In the genomic region with DNA sequence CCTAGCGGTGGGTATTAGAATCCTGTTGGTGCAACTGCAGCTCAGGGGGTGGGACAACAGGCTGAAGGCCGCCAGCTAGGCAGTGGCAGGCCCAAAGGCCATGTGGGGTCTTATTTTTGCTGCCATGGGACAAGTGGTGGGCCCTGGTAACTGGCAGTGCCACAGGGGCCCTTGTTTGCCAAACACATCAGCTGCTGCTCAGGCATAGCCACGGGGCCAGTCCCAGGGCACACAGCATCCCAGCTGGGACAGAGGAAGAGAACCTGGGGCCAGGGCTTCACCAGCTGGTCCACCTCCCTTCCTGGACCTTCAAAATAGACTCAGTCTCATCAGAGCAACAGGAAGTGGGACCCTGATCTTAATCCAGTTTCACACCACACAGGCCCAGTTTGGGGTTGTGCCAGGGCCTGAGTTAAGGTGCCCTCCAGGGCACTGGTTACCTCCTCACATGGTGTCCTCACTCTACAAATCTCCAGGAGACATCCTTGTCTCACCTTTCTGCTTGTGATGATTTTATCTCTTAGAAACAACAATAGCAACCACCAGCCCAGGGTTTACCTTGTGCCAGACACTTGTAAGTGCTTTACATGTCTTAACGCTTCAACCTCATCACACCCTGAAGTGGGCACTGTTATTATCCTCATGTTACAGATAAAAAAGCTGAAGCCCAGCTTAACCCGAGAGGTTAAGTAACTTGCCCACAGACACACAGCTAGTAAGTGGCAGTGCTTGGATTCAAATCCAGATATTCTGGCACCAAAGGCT, we compare ENCODE assay signal across 16 cellular contexts.
"Had no signal": no experiment of that assay in that cellular context is flagged by ENCODE, and none has a peak within 500 bp of the region (broad histone marks: within the 10 kb centered on the region; RNA-seq: fewer than 3 reads in every experiment).

No MANE protein-coding gene starts in this region.

- H3K4me1 Mint-ChIP-seq: brain, mesothelial cell of epicardium had no signal

- H3K4me1 ChIP-seq: upper lobe of left lung had no signal

- ATAC-seq: activated CD4-positive, CD25-positive, alpha-beta regulatory T cell treated with anti-CD3 and anti-CD28 coated beads, Interleukin-2, amount 50 U/mL, for 24 hours; stimulated activated naive B cell treated with anti-CD40 and anti-IgM and Interleukin-4, amounts not matched to agents 10 μg/mL and 1 μg/mL and 100 μg/mL, for 72 hours had no signal

- H3K36me3 Mint-ChIP-seq: activated naive CD8-positive, alpha-beta T cell treated with anti-CD3 and anti-CD28 coated beads, Interleukin-2, amount 10 ng/mL, durations not matched to agents 7 days and 5 days; brain; mesothelial cell of epicardium; stimulated activated naive B cell treated with anti-CD40 and anti-IgM and Interleukin-4, amounts not matched to agents 10 μg/mL and 1 μg/mL and 100 μg/mL, for 72 hours had no signal

- H3K27ac Mint-ChIP-seq: activated naive CD8-positive, alpha-beta T cell treated with anti-CD3 and anti-CD28 coated beads, Interleukin-2, amount 10 ng/mL, durations not matched to agents 7 days and 5 days; brain; mesothelial cell of epicardium; stimulated activated naive B cell treated with anti-CD40 and anti-IgM and Interleukin-4, amounts not matched to agents 10 μg/mL and 1 μg/mL and 100 μg/mL, for 72 hours; T-helper 2 cell treated with Interferon-gamma antibody and Interleukin-4, amounts not matched to agents 5 μg/mL and 100 μg/mL, for 36 hours had no signal

- H3K36me3 ChIP-seq: upper lobe of left lung had no signal

- H3K4me3 Mint-ChIP-seq: activated naive CD8-positive, alpha-beta T cell treated with anti-CD3 and anti-CD28 coated beads, Interleukin-2, amount 10 ng/mL, durations not matched to agents 7 days and 5 days; brain; mesothelial cell of epicardium; stimulated activated naive B cell treated with anti-CD40 and anti-IgM and Interleukin-4, amounts not matched to agents 10 μg/mL and 1 μg/mL and 100 μg/mL, for 72 hours; T-helper 2 cell treated with Interferon-gamma antibody and Interleukin-4, amounts not matched to agents 5 μg/mL and 100 μg/mL, for 36 hours had no signal

- H3K9me3 Mint-ChIP-seq: mesothelial cell of epicardium; T-helper 2 cell treated with Interferon-gamma antibody and Interleukin-4, amounts not matched to agents 5 μg/mL and 100 μg/mL, for 36 hours had no signal

- DNase-seq: activated naive CD4-positive, alpha-beta T cell; activated naive CD8-positive, alpha-beta T cell treated with anti-CD3 and anti-CD28 coated beads, Interleukin-2, amount 10 ng/mL, durations not matched to agents 7 days and 5 days; central memory CD4-positive, alpha-beta T cell; cortex of kidney; effector CD4-positive, alpha-beta T cell; foreskin fibroblast; hippocampal formation; stimulated activated CD4-positive, alpha-beta T cell treated with anti-CD3 and anti-CD28 coated beads, Interleukin-2, amount 100 ng/mL, for 48 hours; stimulated activated naive B cell treated with anti-CD40 and anti-IgM and Interleukin-4, amounts not matched to agents 10 μg/mL and 1 μg/mL and 100 μg/mL, for 72 hours; substantia nigra; upper lobe of left lung had no signal

- H3K9me3 ChIP-seq: upper lobe of left lung had no signal

- FAIRE-seq: endothelial cell of umbilical vein had no signal

- H3K27ac ChIP-seq: upper lobe of left lung had no signal

- H3K27me3 ChIP-seq: upper lobe of left lung had no signal

- H3K4me3 ChIP-seq: upper lobe of left lung had no signal
